27 cellular contexts compared by ENCODE assay signal in genomic region chr3:184850201-184850600, GRCh38.
"Had no signal": no experiment of that assay in that cellular context is flagged by ENCODE, and none has a peak within 500 bp of the region (broad histone marks: within the 10 kb centered on the region; RNA-seq: fewer than 3 reads in every experiment).

No MANE protein-coding gene starts in this region.

- H3K9me3 ChIP-seq: stomach, suprapubic skin, testis, thoracic aorta, thyroid gland, tibial artery, tibial nerve, transverse colon, upper lobe of left lung, upper lobe of right lung, uterus, vagina had no signal

- H3K4me3 ChIP-seq: stomach, suprapubic skin, testis, thoracic aorta, thyroid gland, tibial artery, tibial nerve, transverse colon, upper lobe of left lung, upper lobe of right lung, uterus, vagina had no signal

- FAIRE-seq: urothelium cell line had no signal

- ATAC-seq: stimulated activated effector memory CD8-positive, alpha-beta T cell treated with anti-CD3 and anti-CD28 coated beads, Interleukin-12 subunit alpha, Interleukin-12 subunit beta, amount 100 ng/mL, for 72 hours; stimulated activated memory B cell treated with anti-CD40 and anti-IgM and Interleukin-4, amounts not matched to agents 10 μg/mL and 1 μg/mL and 100 μg/mL, for 72 hours; stimulated activated naive B cell treated with anti-CD40 and anti-IgM and Interleukin-4, amounts not matched to agents 10 μg/mL and 1 μg/mL and 100 μg/mL, for 72 hours; stimulated activated naive CD8-positive, alpha-beta T cell treated with anti-CD3 and anti-CD28 coated beads, Interleukin-15, amount 100 ng/mL, for 72 hours; stimulated activated naive CD8-positive, alpha-beta T cell treated with anti-CD3 and anti-CD28 coated beads, Interleukin-15, Interleukin-2, amounts not matched to agents 100 U/mL and 50 U/mL, for 24 hours; upper lobe of right lung had no signal

- DNase-seq: stimulated activated CD4-positive, alpha-beta T cell treated with anti-CD3 and anti-CD28 coated beads, Interleukin-2, amount 100 ng/mL, for 48 hours; stimulated activated CD4-positive, alpha-beta T cell treated with anti-CD3 and anti-CD28 coated beads, Interleukin-4, amount 100 ng/mL, for 1 hour; stimulated activated CD4-positive, alpha-beta T cell treated with anti-CD3 and anti-CD28 coated beads, Interleukin-4, amount 100 ng/mL, for 24 hours; stimulated activated CD4-positive, alpha-beta T cell treated with anti-CD3 and anti-CD28 coated beads, Interleukin-4, amount 100 ng/mL, for 4 hours; stimulated activated CD8-positive, alpha-beta memory T cell treated with anti-CD3 and anti-CD28 coated beads, Interleukin-4, amount 100 ng/mL, for 48 hours; stimulated activated naive B cell treated with anti-CD40 and anti-IgM and Interleukin-4, amounts not matched to agents 10 μg/mL and 1 μg/mL and 100 μg/mL, for 72 hours; stimulated activated naive CD4-positive, alpha-beta T cell; stimulated activated naive CD4-positive, alpha-beta T cell treated with Interleukin-2 at 50 U/mL for 16 hours; stimulated activated naive CD8-positive, alpha-beta T cell treated with anti-CD3 and anti-CD28 coated beads, Interleukin-15, amount 100 ng/mL, for 72 hours; stimulated activated naive CD8-positive, alpha-beta T cell treated with anti-CD3 and anti-CD28 coated beads, Interleukin-15, Interleukin-2, amounts not matched to agents 100 U/mL and 50 U/mL, for 24 hours; stomach; substantia nigra; testis; thyroid gland; tibial artery; transverse colon; trophoblast cell; upper lobe of left lung; upper lobe of right lung; uterus had no signal

- H3K27ac ChIP-seq: stomach, suprapubic skin, testis, thoracic aorta, thyroid gland, tibial artery, tibial nerve, transverse colon, upper lobe of left lung, upper lobe of right lung, uterus, vagina had no signal

- H3K27me3 ChIP-seq: stomach, suprapubic skin, testis, thyroid gland, tibial artery, tibial nerve, transverse colon, upper lobe of left lung, upper lobe of right lung, uterus, vagina had no signal

- H3K4me1 ChIP-seq: stomach, suprapubic skin, testis, tibial artery, tibial nerve, transverse colon, upper lobe of left lung, upper lobe of right lung, uterus, vagina had no signal

- H3K36me3 ChIP-seq: uterus had no signal
